Comparison of ENCODE assay signal across 1 cellular context in genomic region chr21:45507523-45507875, GRCh38.
TF ChIP-seq lines count a peak whose summit lies in the region.

No MANE protein-coding gene starts in this region.

TF ChIP-seq in GM12878, 131 proteins besides CTCF, POLR2A, EP300 and RAD21:
- TF ChIP-seq BCL3 (IDR thresholded peaks at IDR 0.05; ENCODE audit: borderline replicate concordance, insufficient read depth, low read depth, low read length, poor library complexity, severe bottlenecking): peak; percentile 8
- TF ChIP-seq NR2C2 (IDR thresholded peaks at IDR 0.05; ENCODE audit: borderline replicate concordance, control insufficient read depth, insufficient read length, low read depth): no peak
